Comparison of ENCODE assay signal across 9 cellular contexts in genomic region chr22:37472418-37473006, GRCh38. TPM values are rescaled to one million over a fixed set of nuclear protein-coding genes. Genes with fewer than 3 reads are reported as not detected.
DNase-seq lines count a peak whose midpoint lies in the region; ATAC-seq, FAIRE-seq and TF ChIP-seq lines count a peak whose summit lies in the region.
"Had no signal": no experiment of that assay in that cellular context is flagged by ENCODE, and none has a peak within 500 bp of the region (broad histone marks: within the 10 kb centered on the region; RNA-seq: fewer than 3 reads in every experiment).

No MANE protein-coding gene starts in this region.

- no peaks in the 10 kb centered on the region for H3K4me1 ChIP-seq in kidney (ENCODE audit: control insufficient read depth in 1 of 2, insufficient read depth in 1 of 2, low read depth in 1 of 2, low read length in 2 of 2)

- H3K9me3 ChIP-seq in kidney (ENCODE audit: control insufficient read depth in 1 of 2, low read length in 2 of 2) = no peaks in the 10 kb centered on the region

- peak; percentile 40 for TF ChIP-seq CTCF in kidney (IDR thresholded peaks at IDR 0.05; ENCODE audit: borderline replicate concordance, extremely low read depth, insufficient read depth)

- intact Hi-C loops in kidney (cut with DNase I) = no loop called here

- no peak for ATAC-seq in GM21576 (IDR thresholded peaks at IDR 0.05; ENCODE audit: unreplicated experiment)

- H3K27ac ChIP-seq in kidney (ENCODE audit: low read depth in 2 of 2, low read length in 2 of 2) = no peak overlapping the region

- FAIRE-seq in kidney (lab: Jason Lieb, UNC) (no peak), frontal cortex (lab: Jason Lieb, UNC) (no peak)
- FAIRE-seq: TTC549 had no signal

- no peak overlapping the region for H3K4me3 ChIP-seq in kidney (ENCODE audit: low read length in 2 of 2)

- H3K9ac ChIP-seq in kidney (ENCODE audit: low read length in 2 of 2) = no peak overlapping the region

- DNase-seq in DMS153 treated with DMSO at 0.1 percent for 48 hours (lab: John Stamatoyannopoulos, UW; ENCODE audit: unreplicated experiment) (peak; percentile 26), DMS153 (lab: John Stamatoyannopoulos, UW) (no peak), NCI-H1105 (lab: John Stamatoyannopoulos, UW) (peak; percentile 6), kidney (peak; percentile 46), frontal cortex (ENCODE audit: low spot score in 2 of 2) (no peak), NCI-H510A treated with DMSO at 0.1 percent for 48 hours (lab: John Stamatoyannopoulos, UW) (no peak)
- peak; percentile 24 for DNase-seq in activated effector memory CD4-positive, alpha-beta T cell treated with Interleukin-2 at 50 U/mL for 16 hours

- no peaks in the 10 kb centered on the region for H3K36me3 ChIP-seq in kidney (ENCODE audit: control insufficient read depth in 1 of 2, insufficient read depth in 2 of 2, low read length in 2 of 2)

RNA-seq across cellular contexts. Expression of gene MFNG, which starts 13.7 kb away (rescaled TPM):
- total RNA-seq in kidney (31.1 TPM), frontal cortex (1.6 TPM)
- polyA plus RNA-seq in kidney (ENCODE audit: insufficient read depth, low read depth, low replicate concordance) = 9.1 TPM

RNA-seq across cellular contexts. Expression of gene ELFN2, which starts 45.2 kb away (rescaled TPM):
- total RNA-seq in kidney (4.6 TPM), frontal cortex (7.7 TPM)
- polyA plus RNA-seq in kidney (ENCODE audit: insufficient read depth, low read depth, low replicate concordance) = 0.19 TPM

RNA-seq across cellular contexts. Expression of gene CARD10, which starts 46.7 kb away (rescaled TPM):
- total RNA-seq in kidney = 42.3 TPM
- 32.4 TPM for polyA plus RNA-seq in kidney (ENCODE audit: insufficient read depth, low read depth, low replicate concordance)
- 4.1 TPM for total RNA-seq in frontal cortex

Comparison
In these comparisons a context has a peak if more than half of its experiments do, and no peak if none do; other contexts are left out.
1. DNase-seq: peak in DMS153 treated with DMSO at 0.1 percent for 48 hours (single experiment), NCI-H1105 (single experiment), activated effector memory CD4-positive, alpha-beta T cell treated with Interleukin-2 at 50 U/mL for 16 hours (single experiment) and kidney (single experiment); none in DMS153 (single experiment), frontal cortex (0 of 2) and NCI-H510A treated with DMSO at 0.1 percent for 48 hours (single experiment).
2. RNA of gene MFNG, which starts 13.7 kb away (total RNA-seq): 31.1 TPM in kidney (single experiment); 1.6 TPM in frontal cortex (single experiment); every median in the first group is over 10 times any median in the second.